Comparison of ENCODE assay signal across 21 cellular contexts in genomic region chr22:24323233-24323632, GRCh38.
"Had no signal": no experiment of that assay in that cellular context is flagged by ENCODE, and none has a peak within 500 bp of the region (broad histone marks: within the 10 kb centered on the region; RNA-seq: fewer than 3 reads in every experiment).

No MANE protein-coding gene starts in this region.

- DNase-seq: activated CD4-positive, alpha-beta T cell treated with anti-CD3 and anti-CD28 coated beads for 36 hours; activated CD4-positive, alpha-beta T cell treated with anti-CD3 and anti-CD28 coated beads, Interleukin-2, amount 50 U/mL, for 48 hours; activated gamma-delta T cell; activated naive CD8-positive, alpha-beta T cell treated with anti-CD3 and anti-CD28 coated beads for 36 hours; body of pancreas; central memory CD4-positive, alpha-beta T cell; dorsolateral prefrontal cortex; hippocampal formation; left colon; mammary epithelial cell; nephron progenitor cell; nucleus accumbens; retina; stimulated activated CD4-positive, alpha-beta T cell treated with anti-CD3 and anti-CD28 coated beads, Interleukin-2, amount 100 ng/mL, for 48 hours; stomach; testis; upper lobe of left lung had no signal

- H3K4me1 ChIP-seq: testis had no signal

- H3K9me3 ChIP-seq: body of pancreas, stomach, testis, upper lobe of left lung had no signal

- H3K27ac Mint-ChIP-seq: stimulated activated effector memory CD8-positive, alpha-beta T cell treated with anti-CD3 and anti-CD28 coated beads, Interleukin-12 subunit alpha, Interleukin-12 subunit beta, amount 100 ng/mL, for 72 hours; T-helper 2 cell treated with Interferon-gamma antibody and Interleukin-4, amounts not matched to agents 5 μg/mL and 100 μg/mL, for 36 hours; WTC11 had no signal

- H3K27ac ChIP-seq: epithelial cell of prostate, testis had no signal

- H3K27me3 Mint-ChIP-seq: activated CD4-positive, alpha-beta T cell treated with anti-CD3 and anti-CD28 coated beads for 36 hours; activated naive CD8-positive, alpha-beta T cell treated with anti-CD3 and anti-CD28 coated beads for 36 hours had no signal

- H3K4me3 Mint-ChIP-seq: activated naive CD8-positive, alpha-beta T cell treated with anti-CD3 and anti-CD28 coated beads for 36 hours; nephron progenitor cell; stimulated activated effector memory CD8-positive, alpha-beta T cell treated with anti-CD3 and anti-CD28 coated beads, Interleukin-12 subunit alpha, Interleukin-12 subunit beta, amount 100 ng/mL, for 72 hours; T-helper 2 cell treated with Interferon-gamma antibody and Interleukin-4, amounts not matched to agents 5 μg/mL and 100 μg/mL, for 36 hours; WTC11 had no signal

- H3K9me3 Mint-ChIP-seq: activated naive CD8-positive, alpha-beta T cell treated with anti-CD3 and anti-CD28 coated beads for 36 hours; stimulated activated effector memory CD8-positive, alpha-beta T cell treated with anti-CD3 and anti-CD28 coated beads, Interleukin-12 subunit alpha, Interleukin-12 subunit beta, amount 100 ng/mL, for 72 hours; T-helper 2 cell treated with Interferon-gamma antibody and Interleukin-4, amounts not matched to agents 5 μg/mL and 100 μg/mL, for 36 hours; WTC11 had no signal

- H3K27me3 ChIP-seq: body of pancreas, dorsolateral prefrontal cortex, stomach, testis, upper lobe of left lung had no signal

- H3K4me3 ChIP-seq: body of pancreas, dorsolateral prefrontal cortex, stomach, testis, upper lobe of left lung had no signal

- H3K4me1 Mint-ChIP-seq: nephron progenitor cell, WTC11 had no signal

- ATAC-seq: stimulated activated effector memory CD8-positive, alpha-beta T cell treated with anti-CD3 and anti-CD28 coated beads, Interleukin-12 subunit alpha, Interleukin-12 subunit beta, amount 100 ng/mL, for 72 hours; WTC11 had no signal
